In the genomic region with DNA sequence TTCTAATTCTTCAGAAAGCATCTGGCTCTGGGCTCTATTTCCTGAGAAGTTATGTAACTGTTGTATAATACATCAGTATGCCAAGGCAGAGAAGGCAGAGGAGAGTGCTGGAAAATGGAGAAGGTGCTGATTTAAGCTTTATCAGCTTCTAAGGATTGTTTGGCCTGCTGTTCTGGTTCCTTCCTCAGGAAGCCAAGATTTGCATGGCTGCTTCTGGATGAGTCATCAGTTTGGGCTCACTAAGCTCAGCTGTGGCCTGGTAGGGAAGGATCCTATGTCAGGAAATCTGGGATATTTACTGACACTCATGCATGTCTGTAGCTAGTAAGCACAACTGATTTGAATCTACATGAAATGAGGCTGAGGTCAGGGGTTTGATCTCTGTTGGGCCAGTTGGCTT, we compare ENCODE assay signal across 12 cellular contexts.
DNase-seq lines count a peak whose midpoint lies in the region; ATAC-seq and TF ChIP-seq lines count a peak whose summit lies in the region.
"Had no signal": no experiment of that assay in that cellular context is flagged by ENCODE, and none has a peak within 500 bp of the region (broad histone marks: within the 10 kb centered on the region; RNA-seq: fewer than 3 reads in every experiment).

No MANE protein-coding gene starts in this region.

- no peaks in the 10 kb centered on the region for H4K20me1 ChIP-seq in BLaER1 treated with 17β-estradiol and CSF1 and Interleukin-3, amounts not matched to agents 10 nM and 100 nM

- H3K36me3 ChIP-seq in BLaER1 treated with 17β-estradiol and CSF1 and Interleukin-3, amounts not matched to agents 10 nM and 100 nM: peaks cover 0 to 3% (median 0%) of the 10 kb centered on the region in 11 experiments; a peak in 1 of 22 replicates
- H3K36me3 ChIP-seq in Peyer's patch: no peaks in the 10 kb centered on the region
- H3K36me3 ChIP-seq: suprapubic skin had no signal

- intact Hi-C loops in activated CD8-positive, alpha-beta T cell treated with anti-CD3 and anti-CD28 coated beads for 36 hours (cut with micrococcal nuclease): no loop called here

- H3K27me3 ChIP-seq in BLaER1 treated with 17β-estradiol and CSF1 and Interleukin-3, amounts not matched to agents 10 nM and 100 nM: no peaks in the 10 kb centered on the region
- H3K27me3 ChIP-seq in Peyer's patch: no peaks in the 10 kb centered on the region
- H3K27me3 ChIP-seq: suprapubic skin had no signal

- H3K9me3 Mint-ChIP-seq in chondrocyte (ENCODE audit: low read depth): no peaks in the 10 kb centered on the region
- H3K9me3 Mint-ChIP-seq in activated T-cell treated with anti-CD3 and anti-CD28 coated beads, Interleukin-2, amount 50 U/mL, for 72 hours: peaks cover 0 to 4% of the 10 kb centered on the region in 2 donors
- H3K9me3 Mint-ChIP-seq in activated CD8-positive, alpha-beta T cell treated with anti-CD3 and anti-CD28 coated beads for 36 hours: peaks cover 6% of the 10 kb centered on the region
- H3K9me3 Mint-ChIP-seq: activated naive CD4-positive, alpha-beta T cell treated with anti-CD3 and anti-CD28 coated beads, Interleukin-2, amount 50 U/mL, for 24 hours; nephron had no signal

- H3K36me3 Mint-ChIP-seq in chondrocyte (ENCODE audit: low read depth): peaks cover 2% of the 10 kb centered on the region
- H3K36me3 Mint-ChIP-seq in activated T-cell treated with anti-CD3 and anti-CD28 coated beads, Interleukin-2, amount 50 U/mL, for 72 hours (ENCODE audit: insufficient read depth in 2 of 2): no peaks in the 10 kb centered on the region
- no peaks in the 10 kb centered on the region for H3K36me3 Mint-ChIP-seq in activated CD8-positive, alpha-beta T cell treated with anti-CD3 and anti-CD28 coated beads for 36 hours (ENCODE audit: low read depth)
- H3K36me3 Mint-ChIP-seq: activated naive CD4-positive, alpha-beta T cell treated with anti-CD3 and anti-CD28 coated beads, Interleukin-2, amount 50 U/mL, for 24 hours had no signal

- CTCF ChIA-PET in activated CD8-positive, alpha-beta T cell treated with anti-CD3 and anti-CD28 coated beads for 36 hours (lab: Charles Lee): no interaction called here

- H3K4me1 ChIP-seq in BLaER1 treated with 17β-estradiol and CSF1 and Interleukin-3, amounts not matched to agents 10 nM and 100 nM: peaks cover 25 to 50% (median 33%) of the 10 kb centered on the region in 10 experiments
- H3K4me1 ChIP-seq in Peyer's patch: no peaks in the 10 kb centered on the region
- H3K4me1 ChIP-seq: suprapubic skin had no signal

- peak overlapping the region in 3 of 11 experiments; percentile 3 to 20 (median 16); a peak in 3 of 22 replicates for H3K9ac ChIP-seq in BLaER1 treated with 17β-estradiol and CSF1 and Interleukin-3, amounts not matched to agents 10 nM and 100 nM

- TF ChIP-seq CTCF in chondrocyte (IDR thresholded peaks at IDR 0.05) (no peak), Peyer's patch (IDR thresholded peaks at IDR 0.05) (no peak)
- no peak for TF ChIP-seq CTCF in activated CD8-positive, alpha-beta T cell treated with anti-CD3 and anti-CD28 coated beads for 36 hours (IDR thresholded peaks at IDR 0.05)

- TF ChIP-seq POLR2A in Peyer's patch (IDR thresholded peaks at IDR 0.05): no peak

- no peak overlapping the region for H3K4me3 ChIP-seq in BLaER1 treated with 17β-estradiol and CSF1 and Interleukin-3, amounts not matched to agents 10 nM and 100 nM
- no peak overlapping the region for H3K4me3 ChIP-seq in Peyer's patch
- H3K4me3 ChIP-seq: suprapubic skin had no signal

- H3K4me2 ChIP-seq in BLaER1 treated with 17β-estradiol and CSF1 and Interleukin-3, amounts not matched to agents 10 nM and 100 nM: peak overlapping the region; percentile 25 to 74 (median 59)

- H3K27ac Mint-ChIP-seq in chondrocyte (ENCODE audit: unreplicated experiment): peak overlapping the region; percentile 23
- H3K27ac Mint-ChIP-seq in activated T-cell treated with anti-CD3 and anti-CD28 coated beads, Interleukin-2, amount 50 U/mL, for 72 hours: no peak overlapping the region
- no peak overlapping the region for H3K27ac Mint-ChIP-seq in activated CD8-positive, alpha-beta T cell treated with anti-CD3 and anti-CD28 coated beads for 36 hours
- H3K27ac Mint-ChIP-seq: activated naive CD4-positive, alpha-beta T cell treated with anti-CD3 and anti-CD28 coated beads, Interleukin-2, amount 50 U/mL, for 24 hours had no signal

- POLR2A ChIA-PET in activated CD8-positive, alpha-beta T cell treated with anti-CD3 and anti-CD28 coated beads for 36 hours (lab: Charles Lee): no interaction called here

- peaks cover 5 to 38% (median 10%) of the 10 kb centered on the region in 11 experiments for H3K9me3 ChIP-seq in BLaER1 treated with 17β-estradiol and CSF1 and Interleukin-3, amounts not matched to agents 10 nM and 100 nM (replicated peaks in 1 of 11)
- no peaks in the 10 kb centered on the region for H3K9me3 ChIP-seq in Peyer's patch
- H3K9me3 ChIP-seq: suprapubic skin had no signal

- peak; percentile 61 for ATAC-seq in left lobe of liver
- no peak for ATAC-seq in activated T-cell treated with anti-CD3 and anti-CD28 coated beads, Interleukin-2, amount 50 U/mL, for 72 hours (replicated peaks in 1 of 2)
- no peak for ATAC-seq in activated CD8-positive, alpha-beta T cell treated with anti-CD3 and anti-CD28 coated beads for 36 hours
- no peak for ATAC-seq in GM21381 (IDR thresholded peaks at IDR 0.05; ENCODE audit: unreplicated experiment)
- ATAC-seq: Panc1 had no signal

- no peak overlapping the region for H3K4me3 Mint-ChIP-seq in chondrocyte (ENCODE audit: unreplicated experiment)
- H3K4me3 Mint-ChIP-seq in activated T-cell treated with anti-CD3 and anti-CD28 coated beads, Interleukin-2, amount 50 U/mL, for 72 hours: no peak overlapping the region
- no peak overlapping the region for H3K4me3 Mint-ChIP-seq in activated CD8-positive, alpha-beta T cell treated with anti-CD3 and anti-CD28 coated beads for 36 hours
- H3K4me3 Mint-ChIP-seq: activated naive CD4-positive, alpha-beta T cell treated with anti-CD3 and anti-CD28 coated beads, Interleukin-2, amount 50 U/mL, for 24 hours; nephron had no signal

- H3K27ac ChIP-seq in BLaER1 treated with 17β-estradiol and CSF1 and Interleukin-3, amounts not matched to agents 10 nM and 100 nM: peak overlapping the region; percentile 37 to 76 (median 65); a peak in 18 of 22 replicates
- H3K27ac ChIP-seq in Peyer's patch: no peak overlapping the region
- H3K27ac ChIP-seq: suprapubic skin had no signal

- TF ChIP-seq RAD21 in Ishikawa (IDR thresholded peaks at IDR 0.05; ENCODE audit: low read depth): peak; percentile 41; the same call in 1 of the 2 replicates

- DNase-seq in chondrocyte (ENCODE audit: low spot score) (no peak), left lobe of liver (ENCODE audit: low spot score) (no peak), Peyer's patch (no peak)
- DNase-seq in activated T-cell treated with anti-CD3 and anti-CD28 coated beads, Interleukin-2, amount 50 U/mL, for 72 hours: no peak
- DNase-seq in activated CD8-positive, alpha-beta T cell treated with anti-CD3 and anti-CD28 coated beads for 36 hours: no peak

- peak; percentile 85; the same call in 1 of the 2 replicates for TF ChIP-seq EP300 in Ishikawa (IDR thresholded peaks at IDR 0.05; ENCODE audit: borderline replicate concordance)

- H3K4me1 Mint-ChIP-seq in chondrocyte (ENCODE audit: low read depth): peaks cover 13% of the 10 kb centered on the region
- H3K4me1 Mint-ChIP-seq in activated T-cell treated with anti-CD3 and anti-CD28 coated beads, Interleukin-2, amount 50 U/mL, for 72 hours (ENCODE audit: low read depth): no peaks in the 10 kb centered on the region
- H3K4me1 Mint-ChIP-seq in activated CD8-positive, alpha-beta T cell treated with anti-CD3 and anti-CD28 coated beads for 36 hours (ENCODE audit: low read depth): no peaks in the 10 kb centered on the region
- H3K4me1 Mint-ChIP-seq: activated naive CD4-positive, alpha-beta T cell treated with anti-CD3 and anti-CD28 coated beads, Interleukin-2, amount 50 U/mL, for 24 hours had no signal

- H3K27me3 Mint-ChIP-seq in chondrocyte (ENCODE audit: low read depth): no peaks in the 10 kb centered on the region
- H3K27me3 Mint-ChIP-seq in activated T-cell treated with anti-CD3 and anti-CD28 coated beads, Interleukin-2, amount 50 U/mL, for 72 hours (ENCODE audit: low read depth): no peaks in the 10 kb centered on the region
- no peaks in the 10 kb centered on the region for H3K27me3 Mint-ChIP-seq in activated CD8-positive, alpha-beta T cell treated with anti-CD3 and anti-CD28 coated beads for 36 hours
- H3K27me3 Mint-ChIP-seq: activated naive CD4-positive, alpha-beta T cell treated with anti-CD3 and anti-CD28 coated beads, Interleukin-2, amount 50 U/mL, for 24 hours had no signal

TF ChIP-seq in Ishikawa, 13 proteins besides CTCF, POLR2A, EP300 and RAD21 (continues in another document):
- TF ChIP-seq FOXM1 (IDR thresholded peaks at IDR 0.05; ENCODE audit: borderline replicate concordance, low read depth) (peak; percentile 63; the same call in 1 of the 2 replicates), CEBPB (IDR thresholded peaks at IDR 0.05) (peak; percentile 33; the same call in 1 of the 2 replicates)
- TF ChIP-seq, protein P1, sequence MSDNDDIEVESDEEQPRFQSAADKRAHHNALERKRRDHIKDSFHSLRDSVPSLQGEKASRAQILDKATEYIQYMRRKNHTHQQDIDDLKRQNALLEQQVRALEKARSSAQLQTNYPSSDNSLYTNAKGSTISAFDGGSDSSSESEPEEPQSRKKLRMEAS (IDR thresholded peaks at IDR 0.05): peak; percentile 39; the same call in 1 of the 2 replicates
- TF ChIP-seq, protein P2, sequence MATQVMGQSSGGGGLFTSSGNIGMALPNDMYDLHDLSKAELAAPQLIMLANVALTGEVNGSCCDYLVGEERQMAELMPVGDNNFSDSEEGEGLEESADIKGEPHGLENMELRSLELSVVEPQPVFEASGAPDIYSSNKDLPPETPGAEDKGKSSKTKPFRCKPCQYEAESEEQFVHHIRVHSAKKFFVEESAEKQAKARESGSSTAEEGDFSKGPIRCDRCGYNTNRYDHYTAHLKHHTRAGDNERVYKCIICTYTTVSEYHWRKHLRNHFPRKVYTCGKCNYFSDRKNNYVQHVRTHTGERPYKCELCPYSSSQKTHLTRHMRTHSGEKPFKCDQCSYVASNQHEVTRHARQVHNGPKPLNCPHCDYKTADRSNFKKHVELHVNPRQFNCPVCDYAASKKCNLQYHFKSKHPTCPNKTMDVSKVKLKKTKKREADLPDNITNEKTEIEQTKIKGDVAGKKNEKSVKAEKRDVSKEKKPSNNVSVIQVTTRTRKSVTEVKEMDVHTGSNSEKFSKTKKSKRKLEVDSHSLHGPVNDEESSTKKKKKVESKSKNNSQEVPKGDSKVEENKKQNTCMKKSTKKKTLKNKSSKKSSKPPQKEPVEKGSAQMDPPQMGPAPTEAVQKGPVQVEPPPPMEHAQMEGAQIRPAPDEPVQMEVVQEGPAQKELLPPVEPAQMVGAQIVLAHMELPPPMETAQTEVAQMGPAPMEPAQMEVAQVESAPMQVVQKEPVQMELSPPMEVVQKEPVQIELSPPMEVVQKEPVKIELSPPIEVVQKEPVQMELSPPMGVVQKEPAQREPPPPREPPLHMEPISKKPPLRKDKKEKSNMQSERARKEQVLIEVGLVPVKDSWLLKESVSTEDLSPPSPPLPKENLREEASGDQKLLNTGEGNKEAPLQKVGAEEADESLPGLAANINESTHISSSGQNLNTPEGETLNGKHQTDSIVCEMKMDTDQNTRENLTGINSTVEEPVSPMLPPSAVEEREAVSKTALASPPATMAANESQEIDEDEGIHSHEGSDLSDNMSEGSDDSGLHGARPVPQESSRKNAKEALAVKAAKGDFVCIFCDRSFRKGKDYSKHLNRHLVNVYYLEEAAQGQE (IDR thresholded peaks at IDR 0.05; ENCODE audit: low read depth): no peak

Comparison
In these comparisons a context has a peak if more than half of its experiments do, and no peak if none do; other contexts are left out.
1. H3K27ac ChIP-seq: peak in BLaER1 treated with 17β-estradiol and CSF1 and Interleukin-3, amounts not matched to agents 10 nM and 100 nM (11 of 11); none in Peyer's patch (0 of 4).